ENCODE assay signal across 14 cellular contexts in genomic region chr5:127092690-127093089, GRCh38. TPM values are rescaled to one million over a fixed set of nuclear protein-coding genes. Genes with fewer than 3 reads are reported as not detected.
DNase-seq lines count a peak whose midpoint lies in the region; ATAC-seq, FAIRE-seq and TF ChIP-seq lines count a peak whose summit lies in the region.
"Had no signal": no experiment of that assay in that cellular context is flagged by ENCODE, and none has a peak within 500 bp of the region (broad histone marks: within the 10 kb centered on the region; RNA-seq: fewer than 3 reads in every experiment).

No MANE protein-coding gene starts in this region.

- H3K4me1 ChIP-seq in SK-N-SH (ENCODE audit: control insufficient read depth in 1 of 2, insufficient read depth in 2 of 2, low read depth in 1 of 2, low read length in 1 of 2), result peaks cover 0 to 16% of the 10 kb centered on the region in 2 experiments; a peak in 3 of 4 replicates
- H3K4me1 ChIP-seq: psoas muscle, vagina had no signal

- H3K27ac ChIP-seq in 22Rv1 (peak overlapping the region; percentile 50), SK-N-SH (ENCODE audit: low read depth in 2 of 2, low read length in 1 of 2) (peak overlapping the region; percentile 34 to 35; a peak in 2 of 4 replicates)
- H3K27ac ChIP-seq: psoas muscle, vagina had no signal

- no peaks in the 10 kb centered on the region for H3K36me3 ChIP-seq in SK-N-SH (replicated peaks in 1 of 2; ENCODE audit: control insufficient read depth in 1 of 2, insufficient read depth in 2 of 2, low read length in 1 of 2)
- H3K36me3 ChIP-seq: vagina had no signal

- H3K4me3 ChIP-seq in SK-N-SH (ENCODE audit: low read depth in 2 of 2, low read length in 1 of 2) (no peak overlapping the region), fibroblast of pulmonary artery (replicated peaks; ENCODE audit: low read depth, low read length) (no peak overlapping the region)
- H3K4me3 ChIP-seq: mucosa of descending colon, psoas muscle, vagina had no signal

- no peak for TF ChIP-seq POLR2A in H54 (IDR thresholded peaks at IDR 0.05; ENCODE audit: low read depth, low read length)

- POLR2A ChIA-PET in SK-N-SH (lab: Yijun Ruan, JAX), result no interaction called here

- no peaks in the 10 kb centered on the region for H3K27me3 ChIP-seq in SK-N-SH (ENCODE audit: insufficient read depth)
- H3K27me3 ChIP-seq: vagina had no signal

- H3K9me3 ChIP-seq in SK-N-SH, result no peaks in the 10 kb centered on the region
- H3K9me3 ChIP-seq: mucosa of descending colon, psoas muscle, vagina had no signal

- no peak for TF ChIP-seq RAD21 in SK-N-SH (IDR thresholded peaks at IDR 0.05; ENCODE audit: low read length)

- 0 out of 4 replicates have a peak, but pooled peaks of 1 of the 2 experiments have one; percentile 17 for TF ChIP-seq EP300 in SK-N-SH (IDR thresholded peaks at IDR 0.05; ENCODE audit: borderline replicate concordance in 1 of 2, low read depth in 1 of 2, low read length in 1 of 2)

- H3K4me2 ChIP-seq in SK-N-SH, result no peak overlapping the region

- no peak for ATAC-seq in GM19328 (IDR thresholded peaks at IDR 0.05; ENCODE audit: unreplicated experiment)
- ATAC-seq: mucosa of descending colon; psoas muscle; stimulated activated naive B cell treated with anti-CD40 and anti-IgM and Interleukin-4, amounts not matched to agents 10 μg/mL and 1 μg/mL and 100 μg/mL, for 72 hours had no signal

- FAIRE-seq in H54 (lab: Jason Lieb, UNC), result peak; percentile 20

- CTCF ChIA-PET in SK-N-SH (lab: Yijun Ruan, JAX), result no interaction called here

- no peaks in the 10 kb centered on the region for H3K9me2 ChIP-seq in SK-N-SH

- DNase-seq in H54 (ENCODE audit: insufficient read length, low spot score) (peak; percentile 33), SK-N-SH (peak; percentile 36), fibroblast of pulmonary artery (ENCODE audit: low read depth) (peak; percentile 62), DMS153 treated with DMSO at 0.1 percent for 48 hours (lab: John Stamatoyannopoulos, UW; ENCODE audit: unreplicated experiment) (no peak), GM10266 (ENCODE audit: extremely low spot score) (no peak), amygdala (lab: John Stamatoyannopoulos, UW) (no peak)
- DNase-seq: central memory CD4-positive, alpha-beta T cell; mucosa of descending colon; NCI-H2029 treated with DMSO at 0.1 percent for 48 hours; psoas muscle; stimulated activated naive B cell treated with anti-CD40 and anti-IgM and Interleukin-4, amounts not matched to agents 10 μg/mL and 1 μg/mL and 100 μg/mL, for 72 hours had no signal

- H2AFZ ChIP-seq in SK-N-SH (ENCODE audit: low read depth), result peak overlapping the region; percentile 53; the same call in 1 of the 2 replicates

- TF ChIP-seq CTCF in 22Rv1 (IDR thresholded peaks at IDR 0.05) (no peak), SK-N-SH (IDR thresholded peaks at IDR 0.05) (no peak), fibroblast of pulmonary artery (IDR thresholded peaks at IDR 0.05; ENCODE audit: low read length, missing control alignments) (no peak), GM10266 (IDR thresholded peaks at IDR 0.05; ENCODE audit: control insufficient read depth, insufficient read depth, low read depth, missing control alignments) (no peak)

- 39% methylated on average over 3 of the region's 3 CpGs for WGBS in SK-N-SH (ENCODE audit: low lambda C conversion rate)

- peaks cover 3% of the 10 kb centered on the region for H3F3A ChIP-seq in SK-N-SH (replicated peaks; ENCODE audit: insufficient read depth)

- H3K79me2 ChIP-seq in SK-N-SH (ENCODE audit: insufficient read depth), result no peaks in the 10 kb centered on the region

- H3K9ac ChIP-seq in SK-N-SH, result no peak overlapping the region

- H4K20me1 ChIP-seq in SK-N-SH (ENCODE audit: insufficient read depth), result no peaks in the 10 kb centered on the region

TF ChIP-seq in SK-N-SH, 30 proteins besides CTCF, POLR2A, EP300 and RAD21:
- TF ChIP-seq, protein P1, sequence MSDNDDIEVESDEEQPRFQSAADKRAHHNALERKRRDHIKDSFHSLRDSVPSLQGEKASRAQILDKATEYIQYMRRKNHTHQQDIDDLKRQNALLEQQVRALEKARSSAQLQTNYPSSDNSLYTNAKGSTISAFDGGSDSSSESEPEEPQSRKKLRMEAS (IDR thresholded peaks at IDR 0.05; ENCODE audit: low read depth), result no peak
- TF ChIP-seq POLR2AphosphoS5 (IDR thresholded peaks at IDR 0.05; ENCODE audit: low read depth, low read length) (0 out of 2 replicates have a peak, but pooled peaks have one; percentile 13), JUND (IDR thresholded peaks at IDR 0.05) (peak; percentile 22; the same call in 1 of the 2 replicates), TCF12 (IDR thresholded peaks at IDR 0.05) (peak; percentile 85; the same call in 1 of the 2 replicates)
- TF ChIP-seq, protein P2, sequence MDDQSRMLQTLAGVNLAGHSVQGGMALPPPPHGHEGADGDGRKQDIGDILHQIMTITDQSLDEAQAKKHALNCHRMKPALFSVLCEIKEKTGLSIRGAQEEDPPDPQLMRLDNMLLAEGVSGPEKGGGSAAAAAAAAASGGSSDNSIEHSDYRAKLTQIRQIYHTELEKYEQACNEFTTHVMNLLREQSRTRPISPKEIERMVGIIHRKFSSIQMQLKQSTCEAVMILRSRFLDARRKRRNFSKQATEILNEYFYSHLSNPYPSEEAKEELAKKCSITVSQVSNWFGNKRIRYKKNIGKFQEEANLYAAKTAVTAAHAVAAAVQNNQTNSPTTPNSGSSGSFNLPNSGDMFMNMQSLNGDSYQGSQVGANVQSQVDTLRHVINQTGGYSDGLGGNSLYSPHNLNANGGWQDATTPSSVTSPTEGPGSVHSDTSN (IDR thresholded peaks at IDR 0.05), result peak; percentile 59

RNA-seq across cellular contexts. Expression of gene C5orf63, which starts 19.4 kb away (rescaled TPM):
- polyA plus RNA-seq in SK-N-SH (2012; rRNA removed), result 3.6 and 4.9 TPM in 2 replicates
- 3.5 and 4.5 TPM in 2 replicates for polyA plus RNA-seq in SK-N-SH (2012; cell fraction: cytosol; rRNA removed)
- 3.8 and 8.7 TPM in 2 replicates for polyA plus RNA-seq in SK-N-SH (2012; cell fraction: nucleus; rRNA removed)

Comparison
In these comparisons a context has a peak if more than half of its experiments do, and no peak if none do; other contexts are left out.
1. DNase-seq: peak in H54 (single experiment), SK-N-SH (single experiment) and fibroblast of pulmonary artery (single experiment); none in DMS153 treated with DMSO at 0.1 percent for 48 hours (single experiment), GM10266 (single experiment) and amygdala (0 of 56).